6 cellular contexts compared by ENCODE assay signal in genomic region chr19:663682-664117, GRCh38. TPM values are rescaled to one million over a fixed set of nuclear protein-coding genes. Genes with fewer than 3 reads are reported as not detected.
DNase-seq lines count a peak whose midpoint lies in the region; ATAC-seq and TF ChIP-seq lines count a peak whose summit lies in the region.

No MANE protein-coding gene starts in this region.

- CTCF ChIA-PET in naive thymus-derived CD4-positive, alpha-beta T cell (lab: Charles Lee): interaction anchor here (0.8 to 1.3 kb wide), 3 partner anchors 70 to 200 kb away, joined by 3 to 7 read pairs (median 4); no protein-coding TSS in a partner anchor

- H3K27me3 Mint-ChIP-seq in naive thymus-derived CD4-positive, alpha-beta T cell: peaks cover 0 to 7% (median 0%) of the 10 kb centered on the region in 5 donors

- H3K36me3 ChIP-seq in ascending aorta: no peaks in the 10 kb centered on the region
- H3K36me3 ChIP-seq in naive thymus-derived CD4-positive, alpha-beta T cell (ENCODE audit: control insufficient read depth in 2 of 3, insufficient read depth in 3 of 3, low read length in 3 of 3): peaks cover 0 to 22% (median 0%) of the 10 kb centered on the region in 3 experiments

- no peak for ATAC-seq in naive thymus-derived CD4-positive, alpha-beta T cell
- ATAC-seq in HG02763 (IDR thresholded peaks at IDR 0.05; ENCODE audit: unreplicated experiment): no peak

- peak overlapping the region; percentile 91 to 92 for H3K27ac ChIP-seq in ascending aorta
- H3K27ac ChIP-seq in naive thymus-derived CD4-positive, alpha-beta T cell (ENCODE audit: low read depth, low read length): peak overlapping the region; percentile 90

- peak overlapping the region; percentile 75 to 95 (median 81) for H3K4me3 Mint-ChIP-seq in naive thymus-derived CD4-positive, alpha-beta T cell

- intact Hi-C loops in ascending aorta (cut with DNase I): loop anchor here (1.0 to 2.0 kb wide), 5 partner anchors 14 to 257 kb away; partner anchors contain the start of genes FGF22, POLRMT and PTBP1
- intact Hi-C loops in naive thymus-derived CD4-positive, alpha-beta T cell (cut with micrococcal nuclease): loop anchor here (1.0 to 10.0 kb wide), 9 partner anchors 17 to 741 kb away; partner anchors contain the start of genes BSG (in 2 of the 2), PTBP1 (in 2 of the 2), ATP5F1D (in 1 of the 2) and CDC34 (in 1 of the 2)

- H3K4me3 ChIP-seq in GM12864 (ENCODE audit: low read depth, low read length) (peak overlapping the region; percentile 60), ascending aorta (peak overlapping the region; percentile 88 to 99)
- H3K4me3 ChIP-seq in naive thymus-derived CD4-positive, alpha-beta T cell (ENCODE audit: low read length): peak overlapping the region; percentile 53

- DNase-seq in GM12864 (ENCODE audit: low read depth) (no peak), ascending aorta (ENCODE audit: low spot score in 2 of 2) (no peak), cerebellar nuclear complex (lab: John Stamatoyannopoulos, UW) (no peak), LoVo (ENCODE audit: low spot score) (no peak)
- DNase-seq in naive thymus-derived CD4-positive, alpha-beta T cell: no peak

- peaks cover 16 to 36% of the 10 kb centered on the region in 2 donors for H3K4me1 ChIP-seq in ascending aorta
- peaks cover 21 to 24% of the 10 kb centered on the region in 2 donors for H3K4me1 ChIP-seq in naive thymus-derived CD4-positive, alpha-beta T cell (ENCODE audit: control insufficient read depth in 2 of 2, insufficient read depth in 2 of 2, low read length in 2 of 2)

- peaks cover 0 to 5% (median 0%) of the 10 kb centered on the region in 5 donors for H3K36me3 Mint-ChIP-seq in naive thymus-derived CD4-positive, alpha-beta T cell

- peaks cover 19 to 37% (median 30%) of the 10 kb centered on the region in 7 donors for H3K4me1 Mint-ChIP-seq in naive thymus-derived CD4-positive, alpha-beta T cell

- POLR2A ChIA-PET in naive thymus-derived CD4-positive, alpha-beta T cell (lab: Charles Lee): interaction anchor here (1.0 to 1.8 kb wide), 7 partner anchors 15 to 605 kb away, joined by 3 to 11 read pairs (median 5); partner anchors contain the start of genes CDC34, CIRBP and POLRMT

- H3K27ac Mint-ChIP-seq in naive thymus-derived CD4-positive, alpha-beta T cell: peak overlapping the region; percentile 82 to 93 (median 87)

- H3K9me3 ChIP-seq in ascending aorta: no peaks in the 10 kb centered on the region
- no peaks in the 10 kb centered on the region for H3K9me3 ChIP-seq in naive thymus-derived CD4-positive, alpha-beta T cell (ENCODE audit: control insufficient read depth in 2 of 3, low read length in 3 of 3)

- no peaks in the 10 kb centered on the region for H3K27me3 ChIP-seq in ascending aorta
- no peaks in the 10 kb centered on the region for H3K27me3 ChIP-seq in naive thymus-derived CD4-positive, alpha-beta T cell (ENCODE audit: control insufficient read depth in 2 of 2, insufficient read depth in 2 of 2, low read length in 2 of 2)

- peaks cover 0 to 3% (median 0%) of the 10 kb centered on the region in 11 donors for H3K9me3 Mint-ChIP-seq in naive thymus-derived CD4-positive, alpha-beta T cell

- no peak for TF ChIP-seq CTCF in GM12864 (IDR thresholded peaks at IDR 0.05; ENCODE audit: low read depth, low read length, missing control alignments)
- no peak for TF ChIP-seq CTCF in ascending aorta (IDR thresholded peaks at IDR 0.05)

RNA-seq across cellular contexts. Expression of gene RNF126, which starts 0.7 kb away (rescaled TPM):
- total RNA-seq in ascending aorta: 39.0 TPM
- total RNA-seq in naive thymus-derived CD4-positive, alpha-beta T cell: 100 to 1,000 TPM in 3 of 5 experiments, 10 to 100 TPM in 2; 75.1 to 110 (median 101) TPM
- 10 to 100 TPM; 55.3 to 70.3 TPM for polyA plus RNA-seq in naive thymus-derived CD4-positive, alpha-beta T cell

RNA-seq across cellular contexts. Expression of gene FSTL3, which starts 12.5 kb away (rescaled TPM):
- 541 TPM for total RNA-seq in ascending aorta
- total RNA-seq in naive thymus-derived CD4-positive, alpha-beta T cell: 1 to 10 TPM; 3.1 to 6.4 (median 5.0) TPM
- polyA plus RNA-seq in naive thymus-derived CD4-positive, alpha-beta T cell: 1 to 10 TPM; 2.7 to 2.8 TPM

RNA-seq across cellular contexts. Expression of gene FGF22, which starts 24.0 kb away (rescaled TPM):
- total RNA-seq in ascending aorta: not detected
- 1 to 10 TPM in 2 of 5 experiments, under 1 TPM in 2, not detected in 1; 0.17 to 1.8 (median 0.95) TPM for total RNA-seq in naive thymus-derived CD4-positive, alpha-beta T cell
- polyA plus RNA-seq in naive thymus-derived CD4-positive, alpha-beta T cell: not detected

RNA-seq across cellular contexts. Expression of gene POLRMT, which starts 30.4 kb away (rescaled TPM):
- total RNA-seq in ascending aorta: 26.8 TPM
- 100 to 1,000 TPM in 1 of 5 experiments, 10 to 100 TPM in 4; 61.2 to 105 (median 71.3) TPM for total RNA-seq in naive thymus-derived CD4-positive, alpha-beta T cell
- polyA plus RNA-seq in naive thymus-derived CD4-positive, alpha-beta T cell: 10 to 100 TPM; 37.4 to 51.8 TPM

RNA-seq across cellular contexts. Expression of gene PRSS57, which starts 31.6 kb away (rescaled TPM):
- not detected for total RNA-seq in ascending aorta
- 1 to 10 TPM in 1 of 5 experiments, under 1 TPM in 1, not detected in 3; 0.27 to 2.1 TPM for total RNA-seq in naive thymus-derived CD4-positive, alpha-beta T cell
- polyA plus RNA-seq in naive thymus-derived CD4-positive, alpha-beta T cell: not detected

Comparison
In these comparisons a context has a peak if more than half of its experiments do, and no peak if none do; other contexts are left out.
1. RNA of gene FSTL3, which starts 12.5 kb away (total RNA-seq): 541 TPM in ascending aorta (single experiment); 3.1 to 6.4 TPM in naive thymus-derived CD4-positive, alpha-beta T cell; every median in the first group is over 10 times any median in the second.
2. Peak in every context shown above with its lines, with median percentiles within 50 percentile points of each other: H3K4me3 ChIP-seq.